Comparison of ENCODE assay signal across 23 cellular contexts in the genomic region with DNA sequence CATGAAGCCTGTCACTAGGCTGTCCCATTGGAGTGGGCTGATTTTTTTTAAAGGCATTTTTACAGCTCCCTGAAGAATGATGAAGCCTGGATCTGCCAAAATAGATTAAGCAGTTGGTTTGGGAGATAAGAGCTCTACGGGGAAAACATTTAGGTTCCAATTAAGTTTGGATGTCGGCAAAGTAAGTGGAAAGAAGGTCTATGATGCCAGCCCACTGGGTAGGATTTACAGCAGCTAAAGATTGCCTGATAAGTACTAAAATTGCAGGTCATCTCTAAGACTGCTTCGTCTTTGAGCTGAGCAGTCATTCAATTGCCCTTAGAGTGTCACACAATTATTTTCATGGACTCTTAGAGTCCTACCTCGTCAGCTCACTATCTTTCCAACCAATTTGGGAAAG.
"Had no signal": no experiment of that assay in that cellular context is flagged by ENCODE, and none has a peak within 500 bp of the region (broad histone marks: within the 10 kb centered on the region; RNA-seq: fewer than 3 reads in every experiment).

No MANE protein-coding gene starts in this region.

- H3K27ac ChIP-seq: neutrophil, pancreas, prostate gland, right lobe of liver, sigmoid colon, stomach, thoracic aorta, thyroid gland, tibial nerve, upper lobe of left lung, vagina had no signal

- H3K27me3 ChIP-seq: neutrophil, pancreas, right lobe of liver, sigmoid colon, stomach, thyroid gland, tibial nerve, upper lobe of left lung, vagina had no signal

- H3K4me1 ChIP-seq: pancreas, prostate gland, right lobe of liver, sigmoid colon, stomach, thyroid gland, tibial nerve, upper lobe of left lung, vagina had no signal

- H3K36me3 ChIP-seq: neutrophil, pancreas, prostate gland, right lobe of liver, sigmoid colon, stomach, thoracic aorta, thyroid gland, tibial nerve, upper lobe of left lung, vagina had no signal

- DNase-seq: naive thymus-derived CD8-positive, alpha-beta T cell; nephron progenitor cell; nucleus accumbens; pancreas; right cardiac atrium; right lobe of liver; sigmoid colon; small intestine; stimulated activated CD4-positive, alpha-beta T cell treated with anti-CD3 and anti-CD28 coated beads, Interleukin-15, amount 100 ng/mL, for 24 hours; stimulated activated CD4-positive, alpha-beta T cell treated with anti-CD3 and anti-CD28 coated beads, Interleukin-2, amount 100 ng/mL, for 24 hours; stimulated activated CD4-positive, alpha-beta T cell treated with anti-CD3 and anti-CD28 coated beads, Interleukin-2, amount 100 ng/mL, for 48 hours; stimulated activated CD4-positive, alpha-beta T cell treated with anti-CD3 and anti-CD28 coated beads, Interleukin-4, amount 100 ng/mL, for 24 hours; stimulated activated naive B cell treated with anti-CD40 and anti-IgM and Interleukin-4, amounts not matched to agents 10 μg/mL and 1 μg/mL and 100 μg/mL, for 72 hours; stimulated activated naive CD4-positive, alpha-beta T cell treated with Interleukin-2 at 50 U/mL for 16 hours; stomach; thyroid gland; trophoblast cell; upper lobe of left lung had no signal

- H3K9me3 ChIP-seq: neutrophil, pancreas, prostate gland, right lobe of liver, sigmoid colon, thoracic aorta, thyroid gland, upper lobe of left lung, vagina had no signal

- H3K4me3 ChIP-seq: pancreas, prostate gland, right lobe of liver, sigmoid colon, stomach, thoracic aorta, thyroid gland, tibial nerve, upper lobe of left lung, vagina had no signal
